Comparison of ENCODE assay signal across 1 cellular context in the genomic region with DNA sequence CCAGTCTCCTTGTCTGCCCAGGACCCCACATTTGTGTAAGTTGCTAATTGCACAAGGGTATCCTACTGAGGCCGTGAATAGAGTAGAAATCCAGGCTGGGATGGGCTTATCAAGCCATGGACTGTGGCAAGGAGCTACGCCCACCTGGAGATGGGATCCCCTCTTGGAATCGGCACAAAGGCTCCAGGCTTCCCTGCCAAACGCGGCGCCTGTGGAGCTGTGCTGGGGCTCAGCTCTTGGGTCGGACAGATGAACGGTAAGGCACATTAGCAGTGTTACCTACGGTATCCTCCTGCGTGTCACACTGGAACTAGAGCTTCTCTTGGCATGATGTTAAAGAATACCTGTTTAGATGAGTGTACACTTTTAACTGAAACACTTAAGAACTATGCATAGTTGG.
TF ChIP-seq lines count a peak whose summit lies in the region.

No MANE protein-coding gene starts in this region.

TF ChIP-seq in GM12878, 131 proteins besides CTCF, POLR2A, EP300 and RAD21:
- TF ChIP-seq MEF2B (IDR thresholded peaks at IDR 0.05; ENCODE audit: partially characterized antibody, poor library complexity, severe bottlenecking) (no peak), ZSCAN29 (IDR thresholded peaks at IDR 0.05) (no peak), STAT1 (conservative IDR thresholded peaks at IDR 0.05) (no peak), HDGF (IDR thresholded peaks at IDR 0.05) (no peak), ESRRA (IDR thresholded peaks at IDR 0.05; ENCODE audit: low read length) (no peak), SMAD1 (IDR thresholded peaks at IDR 0.05; ENCODE audit: low read depth, partially characterized antibody) (no peak)
- TF ChIP-seq, protein P1, sequence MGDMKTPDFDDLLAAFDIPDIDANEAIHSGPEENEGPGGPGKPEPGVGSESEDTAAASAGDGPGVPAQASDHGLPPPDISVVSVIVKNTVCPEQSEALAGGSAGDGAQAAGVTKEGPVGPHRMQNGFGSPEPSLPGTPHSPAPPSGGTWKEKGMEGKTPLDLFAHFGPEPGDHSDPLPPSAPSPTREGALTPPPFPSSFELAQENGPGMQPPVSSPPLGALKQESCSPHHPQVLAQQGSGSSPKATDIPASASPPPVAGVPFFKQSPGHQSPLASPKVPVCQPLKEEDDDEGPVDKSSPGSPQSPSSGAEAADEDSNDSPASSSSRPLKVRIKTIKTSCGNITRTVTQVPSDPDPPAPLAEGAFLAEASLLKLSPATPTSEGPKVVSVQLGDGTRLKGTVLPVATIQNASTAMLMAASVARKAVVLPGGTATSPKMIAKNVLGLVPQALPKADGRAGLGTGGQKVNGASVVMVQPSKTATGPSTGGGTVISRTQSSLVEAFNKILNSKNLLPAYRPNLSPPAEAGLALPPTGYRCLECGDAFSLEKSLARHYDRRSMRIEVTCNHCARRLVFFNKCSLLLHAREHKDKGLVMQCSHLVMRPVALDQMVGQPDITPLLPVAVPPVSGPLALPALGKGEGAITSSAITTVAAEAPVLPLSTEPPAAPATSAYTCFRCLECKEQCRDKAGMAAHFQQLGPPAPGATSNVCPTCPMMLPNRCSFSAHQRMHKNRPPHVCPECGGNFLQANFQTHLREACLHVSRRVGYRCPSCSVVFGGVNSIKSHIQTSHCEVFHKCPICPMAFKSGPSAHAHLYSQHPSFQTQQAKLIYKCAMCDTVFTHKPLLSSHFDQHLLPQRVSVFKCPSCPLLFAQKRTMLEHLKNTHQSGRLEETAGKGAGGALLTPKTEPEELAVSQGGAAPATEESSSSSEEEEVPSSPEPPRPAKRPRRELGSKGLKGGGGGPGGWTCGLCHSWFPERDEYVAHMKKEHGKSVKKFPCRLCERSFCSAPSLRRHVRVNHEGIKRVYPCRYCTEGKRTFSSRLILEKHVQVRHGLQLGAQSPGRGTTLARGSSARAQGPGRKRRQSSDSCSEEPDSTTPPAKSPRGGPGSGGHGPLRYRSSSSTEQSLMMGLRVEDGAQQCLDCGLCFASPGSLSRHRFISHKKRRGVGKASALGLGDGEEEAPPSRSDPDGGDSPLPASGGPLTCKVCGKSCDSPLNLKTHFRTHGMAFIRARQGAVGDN (IDR thresholded peaks at IDR 0.05) = no peak
- TF ChIP-seq, protein P2, sequence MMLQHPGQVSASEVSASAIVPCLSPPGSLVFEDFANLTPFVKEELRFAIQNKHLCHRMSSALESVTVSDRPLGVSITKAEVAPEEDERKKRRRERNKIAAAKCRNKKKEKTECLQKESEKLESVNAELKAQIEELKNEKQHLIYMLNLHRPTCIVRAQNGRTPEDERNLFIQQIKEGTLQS (IDR thresholded peaks at IDR 0.05; ENCODE audit: borderline replicate concordance, extremely low read depth, low read depth, low read length) = no peak
